ENCODE assay signal across 31 cellular contexts in the genomic region with DNA sequence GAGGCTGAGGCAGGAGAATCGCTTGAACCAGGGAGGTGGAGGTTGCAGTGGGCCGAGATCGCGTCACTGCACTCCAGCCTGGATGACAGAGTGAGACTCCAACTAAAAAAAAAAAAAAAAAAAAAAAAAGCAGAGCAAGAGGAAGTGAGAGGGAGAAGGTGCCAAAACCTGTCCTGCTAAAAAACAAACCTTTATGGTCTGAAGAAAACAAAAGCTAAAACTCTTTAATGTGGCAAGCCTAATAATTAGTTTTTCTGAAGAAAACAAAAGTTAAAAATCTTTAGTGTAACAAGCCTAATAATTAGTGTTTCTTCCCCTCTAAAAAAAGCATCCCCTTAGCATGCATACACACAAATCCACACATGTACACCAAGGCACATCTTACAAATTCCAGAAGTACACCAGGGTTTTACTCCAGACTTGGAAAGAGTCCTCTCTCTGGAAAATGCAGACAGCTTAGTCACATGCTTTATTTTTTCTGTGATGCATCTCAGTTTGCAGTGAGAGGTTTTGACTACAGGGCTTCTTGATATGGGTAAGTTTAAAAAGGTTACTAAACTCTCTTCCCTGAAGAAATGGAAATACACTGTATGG.
"Had no signal": no experiment of that assay in that cellular context is flagged by ENCODE, and none has a peak within 500 bp of the region (broad histone marks: within the 10 kb centered on the region; RNA-seq: fewer than 3 reads in every experiment).

No MANE protein-coding gene starts in this region.

- H3K4me1 ChIP-seq: pancreas, prostate gland, uterus had no signal

- H3K36me3 ChIP-seq: gastrocnemius medialis, neutrophil, prostate gland, sigmoid colon, uterus had no signal

- DNase-seq: activated CD4-positive, alpha-beta memory T cell treated with anti-CD3 and anti-CD28 coated beads, Interleukin-2, amount 10 ng/mL, durations not matched to agents 7 days and 5 days; activated CD4-positive, alpha-beta T cell treated with anti-CD3 and anti-CD28 coated beads for 1 hour; activated CD4-positive, alpha-beta T cell treated with anti-CD3 and anti-CD28 coated beads, Interleukin-2, amount 10 ng/mL, durations not matched to agents 7 days and 5 days; activated CD8-positive, alpha-beta memory T cell treated with anti-CD3 and anti-CD28 coated beads, Interleukin-2, amount 50 U/mL, for 48 hours; activated gamma-delta T cell; activated naive CD4-positive, alpha-beta T cell treated with anti-CD3 and anti-CD28 coated beads, Interleukin-2, amount 10 ng/mL, durations not matched to agents 7 days and 5 days; activated T-cell treated with anti-CD3 and anti-CD28 coated beads, Interleukin-2, amount 50 U/mL, for 24 hours; amniotic stem cell; central memory CD4-positive, alpha-beta T cell; gastrocnemius medialis; head of caudate nucleus; hypothalamus; immature natural killer cell; kidney; left colon; mammary epithelial cell; pancreas; sigmoid colon; stimulated activated CD4-positive, alpha-beta T cell treated with anti-CD3 and anti-CD28 coated beads, Interleukin-15, amount 100 ng/mL, for 24 hours; stimulated activated CD4-positive, alpha-beta T cell treated with anti-CD3 and anti-CD28 coated beads, Interleukin-2, amount 100 ng/mL, for 24 hours; stimulated activated naive CD8-positive, alpha-beta T cell treated with anti-CD3 and anti-CD28 coated beads, Interleukin-15, Interleukin-2, amounts not matched to agents 100 U/mL and 50 U/mL, for 24 hours; T-helper 2 cell; uterus had no signal

- H3K9me3 ChIP-seq: esophagus muscularis mucosa, gastrocnemius medialis, neutrophil, pancreas, prostate gland, sigmoid colon, uterus had no signal

- ATAC-seq: gastrocnemius medialis; left colon; pancreas; stimulated activated naive CD8-positive, alpha-beta T cell treated with anti-CD3 and anti-CD28 coated beads, Interleukin-15, Interleukin-2, amounts not matched to agents 100 U/mL and 50 U/mL, for 24 hours; WTC11 had no signal

- H3K27ac Mint-ChIP-seq: activated CD4-positive, alpha-beta memory T cell treated with anti-CD3 and anti-CD28 coated beads, Interleukin-2, amount 10 ng/mL, durations not matched to agents 7 days and 5 days; activated CD4-positive, alpha-beta T cell treated with anti-CD3 and anti-CD28 coated beads, Interleukin-2, amount 10 ng/mL, durations not matched to agents 7 days and 5 days; activated naive CD4-positive, alpha-beta T cell treated with anti-CD3 and anti-CD28 coated beads, Interleukin-2, amount 10 ng/mL, durations not matched to agents 7 days and 5 days; activated T-cell treated with anti-CD3 and anti-CD28 coated beads, Interleukin-2, amount 50 U/mL, for 24 hours; dendritic cell treated with granulocyte-macrophage colony-stimulating factor and Interleukin-4, amounts not matched to agents 40 ng/mL and 50 ng/mL, for 4 days; nephron; type B pancreatic cell; WTC11 had no signal

- H3K4me3 ChIP-seq: esophagus muscularis mucosa, gastrocnemius medialis, pancreas, prostate gland, sigmoid colon, smooth muscle cell, uterus had no signal

- H3K4me2 ChIP-seq: smooth muscle cell had no signal

- H3K27ac ChIP-seq: gastrocnemius medialis, neutrophil, pancreas, prostate gland, sigmoid colon, uterus had no signal

- H3K9me3 Mint-ChIP-seq: activated CD4-positive, alpha-beta memory T cell treated with anti-CD3 and anti-CD28 coated beads, Interleukin-2, amount 10 ng/mL, durations not matched to agents 7 days and 5 days; activated CD4-positive, alpha-beta T cell treated with anti-CD3 and anti-CD28 coated beads, Interleukin-2, amount 10 ng/mL, durations not matched to agents 7 days and 5 days; activated naive CD4-positive, alpha-beta T cell treated with anti-CD3 and anti-CD28 coated beads, Interleukin-2, amount 10 ng/mL, durations not matched to agents 7 days and 5 days; activated T-cell treated with anti-CD3 and anti-CD28 coated beads, Interleukin-2, amount 50 U/mL, for 24 hours; dendritic cell treated with granulocyte-macrophage colony-stimulating factor and Interleukin-4, amounts not matched to agents 40 ng/mL and 50 ng/mL, for 4 days; immature natural killer cell; nephron; type B pancreatic cell; WTC11 had no signal

- H3K4me3 Mint-ChIP-seq: activated CD4-positive, alpha-beta memory T cell treated with anti-CD3 and anti-CD28 coated beads, Interleukin-2, amount 10 ng/mL, durations not matched to agents 7 days and 5 days; activated CD4-positive, alpha-beta T cell treated with anti-CD3 and anti-CD28 coated beads, Interleukin-2, amount 10 ng/mL, durations not matched to agents 7 days and 5 days; activated naive CD4-positive, alpha-beta T cell treated with anti-CD3 and anti-CD28 coated beads, Interleukin-2, amount 10 ng/mL, durations not matched to agents 7 days and 5 days; activated T-cell treated with anti-CD3 and anti-CD28 coated beads, Interleukin-2, amount 50 U/mL, for 24 hours; dendritic cell treated with granulocyte-macrophage colony-stimulating factor and Interleukin-4, amounts not matched to agents 40 ng/mL and 50 ng/mL, for 4 days; nephron; type B pancreatic cell; WTC11 had no signal

- H3K27me3 ChIP-seq: esophagus muscularis mucosa, gastrocnemius medialis, neutrophil, pancreas, sigmoid colon, uterus had no signal

- H3K4me1 Mint-ChIP-seq: WTC11 had no signal

- H3K36me3 Mint-ChIP-seq: WTC11 had no signal

- H3K27me3 Mint-ChIP-seq: activated CD4-positive, alpha-beta memory T cell treated with anti-CD3 and anti-CD28 coated beads, Interleukin-2, amount 10 ng/mL, durations not matched to agents 7 days and 5 days; activated CD4-positive, alpha-beta T cell treated with anti-CD3 and anti-CD28 coated beads, Interleukin-2, amount 10 ng/mL, durations not matched to agents 7 days and 5 days; activated naive CD4-positive, alpha-beta T cell treated with anti-CD3 and anti-CD28 coated beads, Interleukin-2, amount 10 ng/mL, durations not matched to agents 7 days and 5 days; activated T-cell treated with anti-CD3 and anti-CD28 coated beads, Interleukin-2, amount 50 U/mL, for 24 hours; dendritic cell treated with granulocyte-macrophage colony-stimulating factor and Interleukin-4, amounts not matched to agents 40 ng/mL and 50 ng/mL, for 4 days; type B pancreatic cell had no signal
